ENCODE assay signal across 11 cellular contexts in the genomic region with DNA sequence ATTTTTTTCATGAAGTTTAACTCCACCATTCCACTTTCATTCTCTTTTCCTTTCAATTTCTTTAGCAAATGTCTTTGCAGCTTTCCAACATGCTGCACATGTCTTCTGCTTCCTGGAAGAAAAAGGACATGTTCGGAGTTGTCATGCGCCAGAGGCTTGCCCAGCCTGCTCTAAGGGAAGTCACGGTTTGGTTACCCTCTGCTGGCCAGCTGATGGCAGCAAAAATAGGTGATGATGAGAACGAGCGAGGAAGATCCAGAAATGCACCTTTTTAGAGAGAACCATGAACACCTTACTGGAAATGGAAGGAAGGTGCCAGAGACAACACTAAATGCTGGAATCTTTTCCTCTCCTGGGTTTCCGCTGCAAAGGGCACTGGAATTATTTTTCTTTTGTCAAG. TPM values are rescaled to one million over a fixed set of nuclear protein-coding genes. Genes with fewer than 3 reads are reported as not detected.
DNase-seq lines count a peak whose midpoint lies in the region; ATAC-seq, FAIRE-seq and TF ChIP-seq lines count a peak whose summit lies in the region.
"Had no signal": no experiment of that assay in that cellular context is flagged by ENCODE, and none has a peak within 500 bp of the region (broad histone marks: within the 10 kb centered on the region; RNA-seq: fewer than 3 reads in every experiment).

No MANE protein-coding gene starts in this region.

- H3K27ac ChIP-seq in C4-2B: no peak overlapping the region
- H3K27ac ChIP-seq in kidney (ENCODE audit: low read depth in 2 of 2, low read length in 2 of 2): peak overlapping the region in 1 of 2 donors; percentile 23
- H3K27ac ChIP-seq: gastrocnemius medialis had no signal

- no peaks in the 10 kb centered on the region for H3K36me3 ChIP-seq in kidney (ENCODE audit: control insufficient read depth in 1 of 2, insufficient read depth in 2 of 2, low read length in 2 of 2)
- H3K36me3 ChIP-seq: gastrocnemius medialis had no signal

- H3K4me1 ChIP-seq in kidney (ENCODE audit: control insufficient read depth in 1 of 2, insufficient read depth in 1 of 2, low read depth in 1 of 2, low read length in 2 of 2): peaks cover 0 to 8% of the 10 kb centered on the region in 2 donors
- H3K4me1 ChIP-seq: gastrocnemius medialis had no signal

- H3K9me3 ChIP-seq in kidney (ENCODE audit: control insufficient read depth in 1 of 2, low read length in 2 of 2): no peaks in the 10 kb centered on the region
- H3K9me3 ChIP-seq: gastrocnemius medialis had no signal

- no peak overlapping the region for H3K9ac ChIP-seq in kidney (ENCODE audit: low read length in 2 of 2)

- ATAC-seq in HG03432 (IDR thresholded peaks at IDR 0.05; ENCODE audit: unreplicated experiment) (no peak), GM21786 (IDR thresholded peaks at IDR 0.05; ENCODE audit: unreplicated experiment) (no peak)
- ATAC-seq: gastrocnemius medialis had no signal

- in situ Hi-C loops in SK-MEL-5 (cut with HindIII; ENCODE audit: low pct_unique_long_range_greater_than_20kb, low sequenced_read_pairs): no loop called here

- no peak for TF ChIP-seq POLR2A in GM12891 (IDR thresholded peaks at IDR 0.05; ENCODE audit: low read depth, low read length)

- FAIRE-seq in GM12891 (lab: Jason Lieb, UNC) (peak; percentile 50), kidney (lab: Jason Lieb, UNC) (no peak)

- peak; percentile 50 for TF ChIP-seq CTCF in C4-2B (conservative IDR thresholded peaks at IDR 0.05)
- peak; percentile 13 for TF ChIP-seq CTCF in kidney (IDR thresholded peaks at IDR 0.05; ENCODE audit: borderline replicate concordance, extremely low read depth, insufficient read depth)

- DNase-seq in GM12891 (ENCODE audit: insufficient read length, low spot score) (no peak), SK-MEL-5 (ENCODE audit: low read depth, low spot score) (peak; percentile 50), kidney (peak; percentile 32), cortex of kidney (lab: John Stamatoyannopoulos, UW) (no peak)
- DNase-seq in stimulated activated CD8-positive, alpha-beta memory T cell treated with anti-CD3 and anti-CD28 coated beads, Interleukin-4, amount 100 ng/mL, for 48 hours: no peak
- DNase-seq: central memory CD4-positive, alpha-beta T cell; EL; gastrocnemius medialis had no signal

- H3K4me3 ChIP-seq in kidney (ENCODE audit: low read length in 2 of 2): no peak overlapping the region
- H3K4me3 ChIP-seq: gastrocnemius medialis had no signal

- intact Hi-C loops in kidney (cut with DNase I): no loop called here

TF ChIP-seq in GM12891, 5 proteins besides CTCF, POLR2A, EP300 and RAD21:
- no peak for TF ChIP-seq SPI1 (IDR thresholded peaks at IDR 0.05; ENCODE audit: low read depth, low read length)
- peak; percentile 41 for TF ChIP-seq PAX5 (IDR thresholded peaks at IDR 0.05; ENCODE audit: insufficient read depth, low read length, severe bottlenecking)
- TF ChIP-seq POLR2AphosphoS5 (IDR thresholded peaks at IDR 0.05; ENCODE audit: low read depth, low read length): no peak
- no peak for TF ChIP-seq TAF1 (IDR thresholded peaks at IDR 0.05; ENCODE audit: low read depth, low read length)

RNA-seq across cellular contexts. Expression of gene ZSCAN21, which starts 4.9 kb away (rescaled TPM):
- 6.7 TPM for polyA plus RNA-seq in GM12891 (2012; ENCODE audit: low read depth, missing spikeins)
- total RNA-seq in SK-MEL-5 (2014; rRNA removed; shearing (Covaris generic)): 21.3 and 22.8 TPM in 2 replicates
- 16.5 and 19.2 TPM in 2 replicates for polyA plus RNA-seq in SK-MEL-5 (2015; cell fraction: cytosol; rRNA removed)
- 15.3 and 18.0 TPM in 2 replicates for polyA plus RNA-seq in SK-MEL-5 (2015; cell fraction: nucleus; rRNA removed)
- total RNA-seq in kidney: 12.4 TPM
- polyA plus RNA-seq in kidney (ENCODE audit: insufficient read depth, low read depth, low replicate concordance): 10.8 TPM

RNA-seq across cellular contexts. Expression of gene ZKSCAN1, which starts 29.3 kb away (rescaled TPM):
- 10.5 TPM for polyA plus RNA-seq in GM12891 (2012; ENCODE audit: low read depth, missing spikeins)
- total RNA-seq in SK-MEL-5 (2014; rRNA removed; shearing (Covaris generic)): 34.7 and 37.2 TPM in 2 replicates
- 34.9 and 43.7 TPM in 2 replicates for polyA plus RNA-seq in SK-MEL-5 (2015; cell fraction: cytosol; rRNA removed)
- polyA plus RNA-seq in SK-MEL-5 (2015; cell fraction: nucleus; rRNA removed): 40.7 and 48.3 TPM in 2 replicates
- total RNA-seq in kidney: 76.6 TPM
- polyA plus RNA-seq in kidney (ENCODE audit: insufficient read depth, low read depth, low replicate concordance): 7.7 TPM

RNA-seq across cellular contexts. Expression of gene ZNF3, which starts 36.8 kb away (rescaled TPM):
- polyA plus RNA-seq in GM12891 (2012; ENCODE audit: low read depth, missing spikeins): 17.4 TPM
- total RNA-seq in SK-MEL-5 (2014; rRNA removed; shearing (Covaris generic)): 32.0 and 35.2 TPM in 2 replicates
- 22.5 and 26.5 TPM in 2 replicates for polyA plus RNA-seq in SK-MEL-5 (2015; cell fraction: cytosol; rRNA removed)
- 120 and 126 TPM in 2 replicates for polyA plus RNA-seq in SK-MEL-5 (2015; cell fraction: nucleus; rRNA removed)
- 30.8 TPM for total RNA-seq in kidney
- polyA plus RNA-seq in kidney (ENCODE audit: insufficient read depth, low read depth, low replicate concordance): 15.8 TPM

RNA-seq across cellular contexts. Expression of gene COPS6, which starts 44.0 kb away (rescaled TPM):
- polyA plus RNA-seq in GM12891 (2012; ENCODE audit: low read depth, missing spikeins): 80.2 TPM
- total RNA-seq in SK-MEL-5 (2014; rRNA removed; shearing (Covaris generic)): 75.2 and 80.9 TPM in 2 replicates
- polyA plus RNA-seq in SK-MEL-5 (2015; cell fraction: cytosol; rRNA removed): 124 and 157 TPM in 2 replicates
- polyA plus RNA-seq in SK-MEL-5 (2015; cell fraction: nucleus; rRNA removed): 105 and 111 TPM in 2 replicates
- 89.1 TPM for total RNA-seq in kidney
- polyA plus RNA-seq in kidney (ENCODE audit: insufficient read depth, low read depth, low replicate concordance): 166 TPM

RNA-seq across cellular contexts. Expression of gene MCM7, which starts 56.5 kb away (rescaled TPM):
- polyA plus RNA-seq in GM12891 (2012; ENCODE audit: low read depth, missing spikeins): 180 TPM
- 163 and 176 TPM in 2 replicates for total RNA-seq in SK-MEL-5 (2014; rRNA removed; shearing (Covaris generic))
- polyA plus RNA-seq in SK-MEL-5 (2015; cell fraction: cytosol; rRNA removed): 170 and 183 TPM in 2 replicates
- polyA plus RNA-seq in SK-MEL-5 (2015; cell fraction: nucleus; rRNA removed): 608 TPM in 2 replicates
- 47.2 TPM for total RNA-seq in kidney
- 21.0 TPM for polyA plus RNA-seq in kidney (ENCODE audit: insufficient read depth, low read depth, low replicate concordance)

Comparison
In these comparisons a context has a peak if more than half of its experiments do, and no peak if none do; other contexts are left out.
1. DNase-seq: peak in SK-MEL-5 (single experiment) and kidney (single experiment); none in GM12891 (single experiment), cortex of kidney (single experiment) and stimulated activated CD8-positive, alpha-beta memory T cell treated with anti-CD3 and anti-CD28 coated beads, Interleukin-4, amount 100 ng/mL, for 48 hours (single experiment).